In genomic region chr10:30171601-30172000, GRCh38 we compare ENCODE assay signal across 28 cellular contexts.
"Had no signal": no experiment of that assay in that cellular context is flagged by ENCODE, and none has a peak within 500 bp of the region (broad histone marks: within the 10 kb centered on the region; RNA-seq: fewer than 3 reads in every experiment).

No MANE protein-coding gene starts in this region.

- H3K4me2 ChIP-seq: KMS-11 had no signal

- H3K9ac ChIP-seq: KMS-11 had no signal

- FAIRE-seq: bronchial epithelial cell, RCC 7860 had no signal

- H3K36me3 ChIP-seq: WERI-Rb-1 had no signal

- ATAC-seq: activated CD8-positive, alpha-beta T cell treated with anti-CD3 and anti-CD28 coated beads for 36 hours; activated T-cell treated with anti-CD3 and anti-CD28 coated beads, Interleukin-2, amount 50 U/mL, for 72 hours; activated T-helper 17 cell treated with anti-CD3 and anti-CD28 coated beads, Interleukin-2, amount 50 U/mL, for 72 hours; Right ventricle myocardium inferior had no signal

- H3K4me3 ChIP-seq: PC-9 had no signal

- H2AFZ ChIP-seq: PC-9 had no signal

- H3K27ac ChIP-seq: KMS-11, RWPE1, WERI-Rb-1 had no signal

- DNase-seq: activated CD4-positive, alpha-beta T cell treated with anti-CD3 and anti-CD28 coated beads for 1 hour; activated CD4-positive, alpha-beta T cell treated with anti-CD3 and anti-CD28 coated beads for 48 hours; activated CD4-positive, alpha-beta T cell treated with anti-CD3 and anti-CD28 coated beads, Interleukin-2, amount 50 U/mL, for 4 hours; activated CD4-positive, CD25-positive, alpha-beta regulatory T cell; activated CD8-positive, alpha-beta T cell treated with anti-CD3 and anti-CD28 coated beads for 36 hours; activated effector memory CD4-positive, alpha-beta T cell treated with anti-CD3 and anti-CD28 coated beads, Interleukin-2, amount 50 U/mL, for 16 hours; activated naive CD4-positive, alpha-beta T cell; activated naive CD8-positive, alpha-beta T cell treated with anti-CD3 and anti-CD28 coated beads, Interleukin-2, amount 10 ng/mL, durations not matched to agents 7 days and 5 days; activated T-cell treated with anti-CD3 and anti-CD28 coated beads, Interleukin-2, amount 50 U/mL, for 1 hour; activated T-cell treated with anti-CD3 and anti-CD28 coated beads, Interleukin-2, amount 50 U/mL, for 72 hours; MM.1S; MV-4-11; NCI-H1092; NCI-H1436 treated with DMSO at 0.1 percent for 48 hours; NCI-H1694 treated with DMSO at 0.1 percent for 48 hours; NCI-H2029; NCI-H345; NCI-H524 treated with DMSO at 0.1 percent for 48 hours; PC-9; SIG-M5; T1000; WERI-Rb-1 had no signal
